ENCODE assay signal across 1 cellular context in genomic region chr12:119179335-119180021, GRCh38.
A peak's percentile ranks its signal among the peaks of the same experiment; 100 is the strongest.
TF ChIP-seq lines count a peak whose summit lies in the region.

No MANE protein-coding gene starts in this region.

TF ChIP-seq in H1, 55 proteins besides CTCF, POLR2A, EP300 and RAD21 (continued from another document):
- TF ChIP-seq CHD7 (IDR thresholded peaks at IDR 0.05; ENCODE audit: insufficient replicate concordance, low read length) (no peak), JUND (IDR thresholded peaks at IDR 0.05; ENCODE audit: low read length) (peak; percentile 96)
